31 cellular contexts compared by ENCODE assay signal in genomic region chr1:145975216-145975615, GRCh38. TPM values are rescaled to one million over a fixed set of nuclear protein-coding genes. Genes with fewer than 3 reads are reported as not detected.
A peak's percentile ranks its signal among the peaks of the same experiment; 100 is the strongest.
DNase-seq lines count a peak whose midpoint lies in the region; ATAC-seq, FAIRE-seq and TF ChIP-seq lines count a peak whose summit lies in the region.
"Had no signal": no experiment of that assay in that cellular context is flagged by ENCODE, and none has a peak within 500 bp of the region (broad histone marks: within the 10 kb centered on the region; RNA-seq: fewer than 3 reads in every experiment).

No MANE protein-coding gene starts in this region.

- H3K27me3 Mint-ChIP-seq in GM23338 (ENCODE audit: insufficient read depth, low read depth, poor library complexity) = peaks cover 2% of the 10 kb centered on the region
- no peaks in the 10 kb centered on the region for H3K27me3 Mint-ChIP-seq in astrocyte (ENCODE audit: low read depth, unreplicated experiment)

- no peaks in the 10 kb centered on the region; the same call in 2 of the 3 replicates for H3K4me1 Mint-ChIP-seq in GM23338
- no peaks in the 10 kb centered on the region for H3K4me1 Mint-ChIP-seq in astrocyte (ENCODE audit: low read depth, unreplicated experiment)

- intact Hi-C loops in psoas muscle (cut with DNase I) = loop anchor here in 1 of 2 donors (1.0 kb wide), 1 partner anchor 33 kb away; no protein-coding TSS in a partner anchor

- H3F3A ChIP-seq in GM23338 (replicated peaks; ENCODE audit: low read depth) = no peaks in the 10 kb centered on the region
- peaks cover 10% of the 10 kb centered on the region for H3F3A ChIP-seq in smooth muscle cell (ENCODE audit: low read depth)

- H3K4me1 ChIP-seq in GM23338 (ENCODE audit: insufficient read depth) (peaks cover 17% of the 10 kb centered on the region), astrocyte (ENCODE audit: insufficient read depth, low read length) (peaks cover 26% of the 10 kb centered on the region), psoas muscle (peaks cover 27% of the 10 kb centered on the region), smooth muscle cell (ENCODE audit: low read depth) (peaks cover 21% of the 10 kb centered on the region)

- no peak overlapping the region for H3K4me3 Mint-ChIP-seq in GM23338
- H3K4me3 Mint-ChIP-seq in astrocyte (ENCODE audit: unreplicated experiment) = no peak overlapping the region
- H3K4me3 Mint-ChIP-seq: T-helper 2 cell treated with Interferon-gamma antibody and Interleukin-4, amounts not matched to agents 5 μg/mL and 100 μg/mL, for 36 hours had no signal

- DNase-seq in GM23338 (ENCODE audit: low spot score) (no peak), LHCN-M2 (ENCODE audit: low read depth) (peak; percentile 50), astrocyte (ENCODE audit: low read depth) (no peak), psoas muscle (peak in 1 of 2 donors; percentile 20), NCI-H510A treated with DMSO at 0.1 percent for 48 hours (lab: John Stamatoyannopoulos, UW) (no peak), smooth muscle cell (lab: John Stamatoyannopoulos, UW; ENCODE audit: unreplicated experiment) (no peak)
- DNase-seq: activated CD8-positive, alpha-beta memory T cell treated with anti-CD3 and anti-CD28 coated beads for 24 hours; activated T-cell treated with anti-CD3 and anti-CD28 coated beads, Interleukin-2, amount 50 U/mL, for 1 hour; COR-L47; effector CD8-positive, alpha-beta T cell; Karpas-422; mesendoderm; MV-4-11; NCI-H1436; NCI-H2081; NCI-H526 treated with DMSO at 0.1 percent for 48 hours; Right ventricle myocardium superior; stimulated activated CD4-positive, alpha-beta T cell treated with anti-CD3 and anti-CD28 coated beads, Interleukin-4, amount 100 ng/mL, for 1 hour; trophoblast cell had no signal

- 38 to 51% (median 46%) methylated on average over 4 of the region's 4 CpGs for WGBS in psoas muscle, 3 donors
- 87% methylated on average over 4 of the region's 4 CpGs for WGBS in smooth muscle cell (ENCODE audit: low lambda C conversion rate)

- no peaks in the 10 kb centered on the region for H3K9me2 ChIP-seq in GM23338 (ENCODE audit: insufficient read depth)

- H3K36me3 Mint-ChIP-seq in GM23338 (ENCODE audit: low read depth) (no peaks in the 10 kb centered on the region), astrocyte (ENCODE audit: low read depth, unreplicated experiment) (peaks cover 3% of the 10 kb centered on the region)

- H4K20me1 ChIP-seq in GM23338 (replicated peaks; ENCODE audit: insufficient read depth) (no peaks in the 10 kb centered on the region), astrocyte (ENCODE audit: insufficient read depth, low read length) (no peaks in the 10 kb centered on the region), smooth muscle cell (ENCODE audit: low read depth) (no peaks in the 10 kb centered on the region)
- H4K20me1 ChIP-seq: BLaER1 treated with 17β-estradiol and CSF1 and Interleukin-3, amounts not matched to agents 10 nM and 100 nM had no signal

- H2AFZ ChIP-seq in GM23338 (no peak overlapping the region), astrocyte (ENCODE audit: low read depth, low read length) (no peak overlapping the region), smooth muscle cell (ENCODE audit: low read depth) (no peak overlapping the region)

- TF ChIP-seq CTCF in GM23338 (conservative IDR thresholded peaks at IDR 0.05; ENCODE audit: low read depth in 2 of 2) (no peak), astrocyte (IDR thresholded peaks at IDR 0.05; ENCODE audit: insufficient read depth, low read depth, low read length) (no peak), psoas muscle (IDR thresholded peaks at IDR 0.05) (no peak), smooth muscle cell (IDR thresholded peaks at IDR 0.05; ENCODE audit: borderline replicate concordance, insufficient read depth, poor library complexity, severe bottlenecking) (no peak)

- H3K9me3 Mint-ChIP-seq in GM23338 (no peaks in the 10 kb centered on the region), astrocyte (ENCODE audit: unreplicated experiment) (no peaks in the 10 kb centered on the region)
- H3K9me3 Mint-ChIP-seq: T-helper 2 cell treated with Interferon-gamma antibody and Interleukin-4, amounts not matched to agents 5 μg/mL and 100 μg/mL, for 36 hours had no signal

- H3K36me3 ChIP-seq in GM23338 (ENCODE audit: insufficient read depth) (no peaks in the 10 kb centered on the region), astrocyte (ENCODE audit: insufficient read depth, low read length) (no peaks in the 10 kb centered on the region), psoas muscle (ENCODE audit: insufficient read depth in 1 of 2, low read depth in 1 of 2) (peaks cover 0 to 11% of the 10 kb centered on the region in 2 donors), smooth muscle cell (ENCODE audit: low read depth) (no peaks in the 10 kb centered on the region)
- H3K36me3 ChIP-seq: BLaER1 treated with 17β-estradiol and CSF1 and Interleukin-3, amounts not matched to agents 10 nM and 100 nM; right lobe of liver had no signal

- no peak overlapping the region for H3K4me2 ChIP-seq in GM23338
- no peak overlapping the region for H3K4me2 ChIP-seq in astrocyte (ENCODE audit: low read length)
- H3K4me2 ChIP-seq in smooth muscle cell = no peak overlapping the region
- H3K4me2 ChIP-seq: BLaER1 treated with 17β-estradiol and CSF1 and Interleukin-3, amounts not matched to agents 10 nM and 100 nM had no signal

- no peak for FAIRE-seq in astrocyte (lab: Jason Lieb, UNC)
- FAIRE-seq: bronchial epithelial cell, colon, GM12878, H54 had no signal

- H3K9ac ChIP-seq in astrocyte (ENCODE audit: low read length) (no peak overlapping the region), smooth muscle cell (ENCODE audit: low read depth) (no peak overlapping the region)

- no peaks in the 10 kb centered on the region for H3K27me3 ChIP-seq in GM23338 (ENCODE audit: insufficient read depth)
- H3K27me3 ChIP-seq in astrocyte (ENCODE audit: insufficient read depth, low read length) = no peaks in the 10 kb centered on the region
- H3K27me3 ChIP-seq in psoas muscle (ENCODE audit: insufficient read depth in 3 of 3, low read length in 2 of 3) = no peaks in the 10 kb centered on the region
- H3K27me3 ChIP-seq in smooth muscle cell (ENCODE audit: low read depth) = no peaks in the 10 kb centered on the region
- H3K27me3 ChIP-seq: BLaER1 treated with 17β-estradiol and CSF1 and Interleukin-3, amounts not matched to agents 10 nM and 100 nM; right lobe of liver had no signal

- H3K4me3 ChIP-seq in GM23338 (no peak overlapping the region), astrocyte (ENCODE audit: insufficient read depth, low read depth, low read length) (no peak overlapping the region), psoas muscle (no peak overlapping the region), smooth muscle cell (no peak overlapping the region)
- H3K4me3 ChIP-seq: BLaER1 treated with 17β-estradiol and CSF1 and Interleukin-3, amounts not matched to agents 10 nM and 100 nM; GM12878; right lobe of liver had no signal

- H3K27ac Mint-ChIP-seq in GM23338 = peak overlapping the region; percentile 49
- peak overlapping the region; percentile 66 for H3K27ac Mint-ChIP-seq in astrocyte (ENCODE audit: unreplicated experiment)
- H3K27ac Mint-ChIP-seq: T-helper 2 cell treated with Interferon-gamma antibody and Interleukin-4, amounts not matched to agents 5 μg/mL and 100 μg/mL, for 36 hours had no signal

- ATAC-seq in GM23338 (no peak), psoas muscle (no peak), HG02588 (IDR thresholded peaks at IDR 0.05; ENCODE audit: unreplicated experiment) (no peak)
- ATAC-seq: GM12878 had no signal

- H3K27ac ChIP-seq in GM23338 (ENCODE audit: low read depth) = no peak overlapping the region
- H3K27ac ChIP-seq in astrocyte (ENCODE audit: low read depth, low read length) = no peak overlapping the region
- H3K27ac ChIP-seq in psoas muscle = peak overlapping the region; percentile 9
- H3K27ac ChIP-seq in smooth muscle cell (ENCODE audit: low read depth) = no peak overlapping the region
- H3K27ac ChIP-seq: epithelial cell of prostate, right lobe of liver had no signal

- no peaks in the 10 kb centered on the region for H3K79me2 ChIP-seq in GM23338 (replicated peaks; ENCODE audit: insufficient read depth)
- H3K79me2 ChIP-seq in astrocyte (ENCODE audit: insufficient read depth, low read length) = no peaks in the 10 kb centered on the region
- no peaks in the 10 kb centered on the region for H3K79me2 ChIP-seq in smooth muscle cell (ENCODE audit: low read depth)

- H3K9me3 ChIP-seq in astrocyte (ENCODE audit: insufficient read depth, low read depth, low read length) (no peaks in the 10 kb centered on the region), psoas muscle (no peaks in the 10 kb centered on the region), smooth muscle cell (replicated peaks; ENCODE audit: low read depth) (no peaks in the 10 kb centered on the region)
- H3K9me3 ChIP-seq: BLaER1 treated with 17β-estradiol and CSF1 and Interleukin-3, amounts not matched to agents 10 nM and 100 nM; right lobe of liver had no signal

RNA-seq across cellular contexts. Expression of gene POLR3GL, which starts 10.7 kb away (rescaled TPM):
- total RNA-seq in GM23338 (2014; rRNA removed; shearing (Covaris generic)) = 0.82 and 3.1 TPM in 2 replicates
- polyA plus RNA-seq in GM23338 (2016; fragmentation: Nextera tagmentation; extraction: Ambion mirVana) (9.5 and 9.8 TPM in 2 replicates), psoas muscle (100 to 1,000 TPM in 1 of 3 donors, 10 to 100 TPM in 2; 59.9 to 139 (median 98.1) TPM), smooth muscle cell (26.4 and 33.6 TPM in 2 replicates)
- total RNA-seq in LHCN-M2 (2014; rRNA removed) (27.8 and 32.0 TPM in 2 replicates), astrocyte (19.2 and 20.5 TPM in 2 replicates), psoas muscle (10 to 100 TPM; 30.5 to 62.5 (median 48.9) TPM), smooth muscle cell (17.7 and 22.2 TPM in 2 replicates)
- polyA plus RNA-seq in LHCN-M2 (2012) = 65.5 TPM

RNA-seq across cellular contexts. Expression of gene ANKRD34A, which starts 10.8 kb away (rescaled TPM):
- 0.35 and 2.2 TPM in 2 replicates for total RNA-seq in GM23338 (2014; rRNA removed; shearing (Covaris generic))
- polyA plus RNA-seq in GM23338 (2016; fragmentation: Nextera tagmentation; extraction: Ambion mirVana) (0.09 and 0.16 TPM in 2 replicates), psoas muscle (10 to 100 TPM in 1 of 3 donors, 1 to 10 TPM in 2; 6.6 to 14.7 (median 7.4) TPM), smooth muscle cell (1.3 and 2.4 TPM in 2 replicates)
- total RNA-seq in LHCN-M2 (2014; rRNA removed) (2.9 and 3.1 TPM in 2 replicates), astrocyte (5.8 and 6.3 TPM in 2 replicates), psoas muscle (10 to 100 TPM in 1 of 4 donors, 1 to 10 TPM in 2, under 1 TPM in 1; 0.42 to 12.3 (median 4.9) TPM), smooth muscle cell (0.36 and 0.49 TPM in 2 replicates)
- 6.4 TPM for polyA plus RNA-seq in LHCN-M2 (2012)

RNA-seq across cellular contexts. Expression of gene LIX1L, which starts 17.4 kb away (rescaled TPM):
- total RNA-seq in GM23338 (2014; rRNA removed; shearing (Covaris generic)) = 2.5 and 2.6 TPM in 2 replicates
- polyA plus RNA-seq in GM23338 (2016; fragmentation: Nextera tagmentation; extraction: Ambion mirVana) (0.76 and 1.1 TPM in 2 replicates), psoas muscle (10 to 100 TPM; 23.5 to 36.9 (median 28.1) TPM), smooth muscle cell (26.2 and 31.1 TPM in 2 replicates)
- total RNA-seq in LHCN-M2 (2014; rRNA removed) (35.0 and 37.4 TPM in 2 replicates), astrocyte (35.4 and 37.2 TPM in 2 replicates), psoas muscle (10 to 100 TPM; 14.6 to 59.7 (median 38.0) TPM), smooth muscle cell (23.2 and 32.7 TPM in 2 replicates)
- polyA plus RNA-seq in LHCN-M2 (2012) = 20.8 TPM

RNA-seq across cellular contexts. Expression of gene TXNIP, which starts 21.2 kb away (rescaled TPM):
- 29.1 and 31.5 TPM in 2 replicates for total RNA-seq in GM23338 (2014; rRNA removed; shearing (Covaris generic))
- polyA plus RNA-seq in GM23338 (2016; fragmentation: Nextera tagmentation; extraction: Ambion mirVana) (19.5 and 22.8 TPM in 2 replicates), psoas muscle (1,000 to 10,000 TPM; 1,253 to 1,929 (median 1,863) TPM), smooth muscle cell (197 and 206 TPM in 2 replicates)
- total RNA-seq in LHCN-M2 (2014; rRNA removed) (104 and 114 TPM in 2 replicates), astrocyte (157 and 217 TPM in 2 replicates), psoas muscle (1,000 to 10,000 TPM in 3 of 4 donors, 100 to 1,000 TPM in 1; 887 to 2,747 (median 1,374) TPM), smooth muscle cell (365 and 384 TPM in 2 replicates)
- polyA plus RNA-seq in LHCN-M2 (2012) = 32.7 TPM

RNA-seq across cellular contexts. Expression of gene HJV, which starts 46.3 kb away (rescaled TPM):
- total RNA-seq in GM23338 (2014; rRNA removed; shearing (Covaris generic)) = 0.23 and 0.42 TPM in 2 replicates
- polyA plus RNA-seq in GM23338 (2016; fragmentation: Nextera tagmentation; extraction: Ambion mirVana) (0.45 and 0.99 TPM in 2 replicates), psoas muscle (100 to 1,000 TPM in 2 of 3 donors, 10 to 100 TPM in 1; 38.1 to 314 (median 168) TPM), smooth muscle cell (not detected in 2 replicates)
- total RNA-seq in LHCN-M2 (2014; rRNA removed) (0.13 and 1.2 TPM in 2 replicates), astrocyte (not detected in 2 replicates), psoas muscle (100 to 1,000 TPM; 240 to 354 (median 317) TPM), smooth muscle cell (not detected in 2 replicates)
- 0.95 TPM for polyA plus RNA-seq in LHCN-M2 (2012)
- total RNA-seq: bronchial epithelial cell, glomerular endothelial cell, GM12878, posterior vena cava, subcutaneous adipose tissue had no signal
- polyA plus RNA-seq: GM12878 had no signal
